In the genomic region with DNA sequence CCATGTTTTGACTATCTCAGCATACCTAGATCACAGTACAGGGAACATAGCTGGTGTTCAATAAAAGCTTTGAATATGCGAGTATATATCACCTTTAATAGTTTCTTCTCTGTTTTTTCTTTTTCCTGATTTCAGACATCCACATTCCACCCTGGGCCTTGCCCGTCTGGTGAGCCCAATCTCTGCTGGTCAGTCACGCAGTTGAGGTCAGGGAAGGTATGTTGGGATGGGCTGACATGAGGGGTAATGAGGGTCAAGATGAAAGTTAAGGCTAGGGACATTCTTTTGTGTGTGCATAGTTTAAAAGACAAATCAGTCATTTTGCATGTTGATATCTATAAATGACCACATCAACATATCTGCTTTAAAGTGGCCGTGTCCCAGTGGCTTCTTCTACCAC, we compare ENCODE assay signal across 22 cellular contexts. TPM values are rescaled to one million over a fixed set of nuclear protein-coding genes. Genes with fewer than 3 reads are reported as not detected.
A peak's percentile ranks its signal among the peaks of the same experiment; 100 is the strongest.
DNase-seq lines count a peak whose midpoint lies in the region; TF ChIP-seq lines count a peak whose summit lies in the region.
"Had no signal": no experiment of that assay in that cellular context is flagged by ENCODE, and none has a peak within 500 bp of the region (broad histone marks: within the 10 kb centered on the region; RNA-seq: fewer than 3 reads in every experiment).

No MANE protein-coding gene starts in this region.

- H3K27me3 ChIP-seq in BLaER1 (no peaks in the 10 kb centered on the region), OCI-LY1 (ENCODE audit: insufficient read depth, low read length) (no peaks in the 10 kb centered on the region), trophoblast cell (ENCODE audit: insufficient read depth, low read length) (no peaks in the 10 kb centered on the region), thyroid gland (no peaks in the 10 kb centered on the region)

- H3K4me1 ChIP-seq in BLaER1 (peaks cover 57% of the 10 kb centered on the region), OCI-LY1 (ENCODE audit: insufficient read depth, low read length, severe bottlenecking) (peaks cover 50% of the 10 kb centered on the region), trophoblast cell (ENCODE audit: control insufficient read depth in 1 of 2, insufficient read depth in 2 of 2, low read length in 2 of 2) (peaks cover 2 to 5% of the 10 kb centered on the region in 2 experiments), thyroid gland (peaks cover 40 to 60% of the 10 kb centered on the region in 2 donors)

- no peak overlapping the region for H2BK120ac ChIP-seq in trophoblast cell (ENCODE audit: insufficient read depth, low read length, poor library complexity)

- H3F3A ChIP-seq in OCI-LY1 (ENCODE audit: insufficient read depth, low read length) = no peaks in the 10 kb centered on the region

- peaks cover 22% of the 10 kb centered on the region for H3K79me2 ChIP-seq in OCI-LY1 (ENCODE audit: insufficient read depth, low read length)
- no peaks in the 10 kb centered on the region for H3K79me2 ChIP-seq in trophoblast cell (ENCODE audit: control insufficient read depth, insufficient read depth, low read length, poor library complexity)

- H3K9me2 ChIP-seq in OCI-LY1 (ENCODE audit: low read depth, low read length) = no peaks in the 10 kb centered on the region

- H2BK12ac ChIP-seq in trophoblast cell (ENCODE audit: low read length) = no peak overlapping the region

- H3K4ac ChIP-seq in trophoblast cell (ENCODE audit: low read depth, low read length) = no peak overlapping the region

- no peak overlapping the region for H3K18ac ChIP-seq in trophoblast cell (ENCODE audit: low read length)

- H2BK5ac ChIP-seq in trophoblast cell (ENCODE audit: low read depth, low read length, poor library complexity) = no peak overlapping the region

- no peak overlapping the region for H4K8ac ChIP-seq in trophoblast cell (ENCODE audit: low read depth, low read length)

- H3K27me3 Mint-ChIP-seq in type B pancreatic cell = no peaks in the 10 kb centered on the region

- peak overlapping the region; percentile 77 for H3K4me2 ChIP-seq in BLaER1
- H3K4me2 ChIP-seq in OCI-LY1 (ENCODE audit: low read length) = peak overlapping the region; percentile 95; the same call in 1 of the 2 replicates
- no peak overlapping the region for H3K4me2 ChIP-seq in trophoblast cell (ENCODE audit: low read length)
- H3K4me2 ChIP-seq: GM23338 had no signal

- peak overlapping the region; percentile 58; the same call in 1 of the 2 replicates for H3K4me3 ChIP-seq in BLaER1
- peak overlapping the region; percentile 81 for H3K4me3 ChIP-seq in OCI-LY1 (ENCODE audit: low read depth, low read length, poor library complexity, severe bottlenecking)
- H3K4me3 ChIP-seq in trophoblast cell (ENCODE audit: low read depth, low read length) = no peak overlapping the region
- H3K4me3 ChIP-seq in thyroid gland (replicated peaks in 1 of 3) = no peak overlapping the region
- H3K4me3 ChIP-seq: GM23338 had no signal

- H3K27ac Mint-ChIP-seq in type B pancreatic cell = no peak overlapping the region
- H3K27ac Mint-ChIP-seq: CD4-positive, alpha-beta T cell; CD8-positive, alpha-beta memory T cell; GM23338; H9 had no signal

- H3K79me1 ChIP-seq in trophoblast cell (ENCODE audit: low read length) = no peaks in the 10 kb centered on the region

- no peak overlapping the region for H2AK5ac ChIP-seq in trophoblast cell (ENCODE audit: low read length)

- H3K9ac ChIP-seq in BLaER1 (no peak overlapping the region), OCI-LY1 (ENCODE audit: low read length) (no peak overlapping the region), trophoblast cell (ENCODE audit: low read length) (no peak overlapping the region)

- peaks cover 47% of the 10 kb centered on the region for H3K36me3 ChIP-seq in BLaER1
- peaks cover 53% of the 10 kb centered on the region for H3K36me3 ChIP-seq in OCI-LY1 (ENCODE audit: insufficient read depth, low read length)
- no peaks in the 10 kb centered on the region for H3K36me3 ChIP-seq in trophoblast cell (ENCODE audit: control insufficient read depth in 1 of 2, insufficient read depth in 2 of 2, low read length in 2 of 2)
- H3K36me3 ChIP-seq in thyroid gland = peaks cover 0 to 2% of the 10 kb centered on the region in 2 donors

- H4K12ac ChIP-seq in trophoblast cell (ENCODE audit: low read depth, low read length) = no peak overlapping the region

- peaks cover 5% of the 10 kb centered on the region for H3K9me3 Mint-ChIP-seq in type B pancreatic cell
- H3K9me3 Mint-ChIP-seq: CD4-positive, alpha-beta T cell; CD8-positive, alpha-beta memory T cell; GM23338; H9 had no signal

- H3K23ac ChIP-seq in trophoblast cell (ENCODE audit: low read length) = no peak overlapping the region

- TF ChIP-seq CTCF in OCI-LY1 (IDR thresholded peaks at IDR 0.05; ENCODE audit: low read length) (no peak), thyroid gland (IDR thresholded peaks at IDR 0.05) (no peak), type B pancreatic cell (conservative IDR thresholded peaks at IDR 0.05) (no peak)

- H3K9me3 ChIP-seq in BLaER1 (peaks cover 33% of the 10 kb centered on the region), OCI-LY1 (ENCODE audit: low read length) (no peaks in the 10 kb centered on the region), trophoblast cell (ENCODE audit: insufficient read depth, low read depth, low read length) (no peaks in the 10 kb centered on the region), thyroid gland (no peaks in the 10 kb centered on the region)

- TF ChIP-seq POLR2A in thyroid gland (IDR thresholded peaks at IDR 0.05) = no peak

- H4K91ac ChIP-seq in trophoblast cell (ENCODE audit: low read depth, low read length) = no peak overlapping the region

- no peaks in the 10 kb centered on the region for H3K36me3 Mint-ChIP-seq in type B pancreatic cell
- H3K36me3 Mint-ChIP-seq: CD14-positive monocyte; CD8-positive, alpha-beta memory T cell had no signal

- no peak overlapping the region for H3K14ac ChIP-seq in trophoblast cell (ENCODE audit: low read length)

- intact Hi-C loops in thyroid gland (cut with DNase I) = no loop called here

- WGBS in trophoblast cell (ENCODE audit: extremely low coverage, insufficient coverage, insufficient read length) = no CpG with 5 or more reads among the region's 4 CpGs
- 95 to 100% methylated on average over 4 of the region's 4 CpGs for WGBS in thyroid gland, 2 donors

- H2AFZ ChIP-seq in OCI-LY1 (ENCODE audit: low read length) = no peak overlapping the region
- no peak overlapping the region for H2AFZ ChIP-seq in trophoblast cell (ENCODE audit: insufficient read depth, low read length, poor library complexity)
- H2AFZ ChIP-seq: GM23338 had no signal

- H3K4me1 Mint-ChIP-seq in type B pancreatic cell (ENCODE audit: unreplicated experiment) = peaks cover 20% of the 10 kb centered on the region
- H3K4me1 Mint-ChIP-seq: CD8-positive, alpha-beta memory T cell; GM23338 had no signal

- no peak overlapping the region for H3K4me3 Mint-ChIP-seq in type B pancreatic cell
- H3K4me3 Mint-ChIP-seq: CD14-positive monocyte; CD4-positive, alpha-beta T cell; CD8-positive, alpha-beta memory T cell; GM23338; H9 had no signal

- H3K27ac ChIP-seq in BLaER1 (no peak overlapping the region), OCI-LY1 (ENCODE audit: low read depth, low read length, poor library complexity, severe bottlenecking) (no peak overlapping the region), trophoblast cell (ENCODE audit: low read depth, low read length) (no peak overlapping the region), thyroid gland (peak overlapping the region; percentile 19 to 82 (median 72))
- H3K27ac ChIP-seq: 22Rv1 had no signal

- H4K20me1 ChIP-seq in BLaER1 (no peaks in the 10 kb centered on the region), OCI-LY1 (ENCODE audit: insufficient read depth, low read length) (no peaks in the 10 kb centered on the region)

- peak; percentile 75 to 82 for DNase-seq in trophoblast cell
- no peak for DNase-seq in thyroid gland
- DNase-seq in type B pancreatic cell (ENCODE audit: extremely low spot score, unreplicated experiment) = no peak
- no peak for DNase-seq in Ammon's horn (ENCODE audit: low spot score)
- DNase-seq in hypothalamus (lab: John Stamatoyannopoulos, UW) = no peak
- DNase-seq: AML-193; CD4-positive, alpha-beta T cell; CD8-positive, alpha-beta memory T cell; DMS 273 treated with DMSO at 0.1 percent for 48 hours; DMS53; DMS79 treated with DMSO at 0.1 percent for 48 hours; GF-D8; H9 had no signal

RNA-seq across cellular contexts. Expression of a gene that starts 33.1 kb away (rescaled TPM):
- 0.03 and 0.06 TPM in 2 replicates for polyA plus RNA-seq in trophoblast cell (2013)
- total RNA-seq in thyroid gland = 100 to 1,000 TPM; 296 to 403 (median 324) TPM
- total RNA-seq in type B pancreatic cell (ENCODE audit: low replicate concordance) = 6.2 and 13.5 TPM in 2 replicates
- total RNA-seq: CD4-positive, alpha-beta T cell; CD8-positive, alpha-beta memory T cell; Daoy; GM23338; H4; H9 had no signal
- polyA plus RNA-seq: AG04450; BJ; CD14-positive monocyte; CD8-positive, alpha-beta memory T cell; GM23338 had no signal

Comparison
In these comparisons a context has a peak if more than half of its experiments do, and no peak if none do; other contexts are left out.
1. H3K27ac ChIP-seq: peak in thyroid gland (3 of 3); none in BLaER1 (single experiment), OCI-LY1 (single experiment) and trophoblast cell (single experiment).
2. H3K4me3 ChIP-seq: peak in BLaER1 (single experiment) and OCI-LY1 (single experiment); none in trophoblast cell (single experiment) and thyroid gland (0 of 3).
3. DNase-seq: peak in trophoblast cell (2 of 2); none in thyroid gland (0 of 2), type B pancreatic cell (single experiment), Ammon's horn (single experiment) and hypothalamus (0 of 51).
4. RNA of a gene that starts 33.1 kb away (total RNA-seq): 296 to 403 TPM in thyroid gland; 6.2 to 13.5 TPM in type B pancreatic cell; every median in the first group is over 10 times any median in the second.